8 cellular contexts compared by ENCODE assay signal in genomic region chr3:37862712-37863551, GRCh38. TPM values are rescaled to one million over a fixed set of nuclear protein-coding genes. Genes with fewer than 3 reads are reported as not detected.
DNase-seq lines count a peak whose midpoint lies in the region; ATAC-seq, FAIRE-seq and TF ChIP-seq lines count a peak whose summit lies in the region.

No MANE protein-coding gene starts in this region.

- peak overlapping the region; percentile 79 for H3K27ac Mint-ChIP-seq in Calu3 (ENCODE audit: unreplicated experiment)

- H3K4me2 ChIP-seq in OCI-LY1 (ENCODE audit: low read length) (no peak overlapping the region), H1 (ENCODE audit: insufficient read depth in 1 of 2, low read depth in 2 of 2, low read length in 2 of 2) (peak overlapping the region; percentile 92 to 100)

- peak overlapping the region; percentile 34; the same call in 1 of the 2 replicates for H2BK20ac ChIP-seq in H1 (ENCODE audit: low read length)

- H4K8ac ChIP-seq in H1 (ENCODE audit: extremely low read depth, insufficient read depth, low read length), result no peak overlapping the region

- no peaks in the 10 kb centered on the region for H3K79me2 ChIP-seq in OCI-LY1 (ENCODE audit: insufficient read depth, low read length)
- H3K79me2 ChIP-seq in H1 (ENCODE audit: control insufficient read depth in 1 of 2, insufficient read depth in 2 of 2, low read length in 2 of 2), result peaks cover 4 to 51% of the 10 kb centered on the region in 2 experiments

- no peak for ATAC-seq in GM21723 (IDR thresholded peaks at IDR 0.05; ENCODE audit: unreplicated experiment)
- ATAC-seq in GM19463 (IDR thresholded peaks at IDR 0.05; ENCODE audit: unreplicated experiment), result no peak

- H3K79me1 ChIP-seq in H1 (ENCODE audit: low read depth, low read length), result no peaks in the 10 kb centered on the region; the same call in 1 of the 2 replicates

- CTCF ChIA-PET in Calu3 (lab: Charles Lee), result interaction anchor here (0.7 kb wide), 1 partner anchor 105 kb away, joined by 3 read pairs; no protein-coding TSS in a partner anchor
- CTCF ChIA-PET in H1 (lab: Charles Lee; ENCODE audit: partially characterized antibody), result interaction anchor here (0.6 to 4.0 kb wide), 9 partner anchors 13 to 798 kb away, joined by 3 to 23 read pairs (median 5); no protein-coding TSS in a partner anchor

- no peaks in the 10 kb centered on the region for H3K9me3 ChIP-seq in OCI-LY1 (ENCODE audit: low read length)
- peaks cover 0 to 5% of the 10 kb centered on the region in 2 experiments; a peak in 1 of 4 replicates for H3K9me3 ChIP-seq in H1 (ENCODE audit: insufficient read depth in 2 of 2, low read depth in 1 of 2, low read length in 1 of 2)
- no peaks in the 10 kb centered on the region for H3K9me3 ChIP-seq in muscle layer of colon (ENCODE audit: low read length)

- no peaks in the 10 kb centered on the region for H3K9me2 ChIP-seq in OCI-LY1 (ENCODE audit: low read depth, low read length)

- H3K23ac ChIP-seq in H1 (ENCODE audit: insufficient read length), result no peak overlapping the region

- H3K18ac ChIP-seq in H1 (ENCODE audit: extremely low read depth, low read length), result peak overlapping the region; percentile 96

- no peaks in the 10 kb centered on the region for H4K20me1 ChIP-seq in OCI-LY1 (ENCODE audit: insufficient read depth, low read length)
- peaks cover 2 to 4% of the 10 kb centered on the region in 2 experiments for H4K20me1 ChIP-seq in H1 (replicated peaks in 1 of 2; ENCODE audit: control insufficient read depth in 1 of 2, insufficient read depth in 2 of 2, low read length in 2 of 2)

- no peak overlapping the region for H3K14ac ChIP-seq in H1 (ENCODE audit: insufficient read length)

- peaks cover 25% of the 10 kb centered on the region for H3K4me1 ChIP-seq in OCI-LY1 (ENCODE audit: insufficient read depth, low read length, severe bottlenecking)
- peaks cover 6 to 15% (median 11%) of the 10 kb centered on the region in 4 experiments for H3K4me1 ChIP-seq in H1 (replicated peaks in 1 of 4; ENCODE audit: control insufficient read depth in 3 of 4, insufficient read depth in 4 of 4, low read length in 3 of 4)
- peaks cover 34% of the 10 kb centered on the region for H3K4me1 ChIP-seq in muscle layer of colon (ENCODE audit: insufficient read depth, low read length)

- no peak overlapping the region for H3K4ac ChIP-seq in H1 (replicated peaks; ENCODE audit: insufficient read length, low read depth, low read length)

- H2AFZ ChIP-seq in OCI-LY1 (ENCODE audit: low read length) (no peak overlapping the region), H1 (ENCODE audit: low read length) (no peak overlapping the region)

- peak overlapping the region; percentile 23 for H3K27ac ChIP-seq in OCI-LY1 (ENCODE audit: low read depth, low read length, poor library complexity, severe bottlenecking)
- H3K27ac ChIP-seq in H1 (ENCODE audit: low read depth, low read length), result no peak overlapping the region
- H3K27ac ChIP-seq in muscle layer of colon (ENCODE audit: low read depth, low read length), result peak overlapping the region; percentile 89

- DNase-seq in Calu3 (peak; percentile 12), H1 (ENCODE audit: low read depth in 1 of 2, low spot score in 2 of 2) (peak in 1 of 2 experiments; percentile 49), NOMO-1 (lab: John Stamatoyannopoulos, UW; ENCODE audit: unreplicated experiment in 2 of 2) (no peak), cerebellar nuclear complex (lab: John Stamatoyannopoulos, UW) (no peak)

- H2AK5ac ChIP-seq in H1 (ENCODE audit: low read depth, low read length), result peak overlapping the region; percentile 7

- no peak for TF ChIP-seq CTCF in Calu3 (IDR thresholded peaks at IDR 0.05; ENCODE audit: unreplicated experiment)
- TF ChIP-seq CTCF in OCI-LY1 (IDR thresholded peaks at IDR 0.05; ENCODE audit: low read length), result no peak
- no peak for TF ChIP-seq CTCF in H1 (IDR thresholded peaks at IDR 0.05; ENCODE audit: control extremely low read depth in 1 of 3, insufficient read depth in 1 of 3, low read depth in 1 of 3, low read length in 3 of 3)

- 67% methylated on average over 8 of the region's 10 CpGs; no CpG with 5 or more reads in 1 of the 2 experiments for WGBS in H1 (ENCODE audit: extremely low coverage in 1 of 2, insufficient coverage in 1 of 2, insufficient read length in 1 of 2, insufficient replicate concordance in 2 of 2, low coverage in 1 of 2, low lambda C conversion rate in 2 of 2, missing lambda C conversion rate in 1 of 2), 2 experiments

- H3K36me3 ChIP-seq in OCI-LY1 (ENCODE audit: insufficient read depth, low read length) (no peaks in the 10 kb centered on the region), H1 (ENCODE audit: control insufficient read depth in 2 of 4, insufficient read depth in 4 of 4, low read length in 3 of 4) (peaks cover 0 to 2% (median 0%) of the 10 kb centered on the region in 4 experiments; a peak in 1 of 8 replicates), muscle layer of colon (ENCODE audit: insufficient read depth, low read length) (no peaks in the 10 kb centered on the region)

- H4K91ac ChIP-seq in H1 (replicated peaks; ENCODE audit: insufficient read length, low read length), result peak overlapping the region; percentile 58

- H3K27me3 ChIP-seq in OCI-LY1 (ENCODE audit: insufficient read depth, low read length), result no peaks in the 10 kb centered on the region
- peaks cover 0 to 10% (median 7%) of the 10 kb centered on the region in 4 experiments; a peak in 4 of 7 replicates for H3K27me3 ChIP-seq in H1 (replicated peaks in 1 of 4; ENCODE audit: control insufficient read depth in 3 of 4, extremely low read depth in 1 of 4, insufficient read depth in 3 of 4, low read length in 3 of 4)
- no peaks in the 10 kb centered on the region for H3K27me3 ChIP-seq in muscle layer of colon (ENCODE audit: control insufficient read depth in 1 of 2, insufficient read depth in 2 of 2, low read length in 2 of 2)

- intact Hi-C loops in Calu3 (cut with micrococcal nuclease; ENCODE audit: unreplicated experiment), result no loop called here

- POLR2A ChIA-PET in H1 (lab: Charles Lee; ENCODE audit: partially characterized antibody), result interaction anchor here (2.1 kb wide), 1 partner anchor 12 kb away, joined by 6 read pairs; no protein-coding TSS in a partner anchor

- peaks cover 32% of the 10 kb centered on the region for H3K36me3 Mint-ChIP-seq in Calu3 (ENCODE audit: insufficient read depth, unreplicated experiment)

- peak overlapping the region; percentile 52 for H2BK120ac ChIP-seq in H1 (replicated peaks; ENCODE audit: low read depth, low read length)

- H2BK15ac ChIP-seq in H1 (ENCODE audit: low read length), result peak overlapping the region; percentile 93; the same call in 1 of the 2 replicates

- no peak for TF ChIP-seq EP300 in H1 (IDR thresholded peaks at IDR 0.05; ENCODE audit: borderline replicate concordance in 1 of 2, low read depth in 2 of 2, low read length in 2 of 2)

- no TSS peak for BruUV-seq in Calu3 (replicated peaks; lab: Mats Ljungman, UMichigan)

- H3K4me1 Mint-ChIP-seq in Calu3 (ENCODE audit: low read depth, unreplicated experiment), result peaks cover 42% of the 10 kb centered on the region

- H4K5ac ChIP-seq in H1 (ENCODE audit: insufficient read length, low read depth, low read length), result no peak overlapping the region

- peak overlapping the region; percentile 95 for H3K4me3 Mint-ChIP-seq in Calu3 (ENCODE audit: low read depth, unreplicated experiment)

- no peaks in the 10 kb centered on the region for H3K9me3 Mint-ChIP-seq in Calu3 (ENCODE audit: low read depth, unreplicated experiment)

- peaks cover 14% of the 10 kb centered on the region for H3K23me2 ChIP-seq in H1 (ENCODE audit: low read depth, low read length)

- no peak for TF ChIP-seq POLR2A in H1 (IDR thresholded peaks at IDR 0.05; ENCODE audit: control extremely low read depth in 1 of 2, low read depth in 2 of 2, low read length in 2 of 2)

- H3K4me3 ChIP-seq in OCI-LY1 (ENCODE audit: low read depth, low read length, poor library complexity, severe bottlenecking) (no peak overlapping the region), H1 (ENCODE audit: extremely low read depth in 1 of 4, insufficient read depth in 2 of 4, low read depth in 3 of 4, low read length in 4 of 4) (peak overlapping the region; percentile 61 to 94 (median 78)), muscle layer of colon (ENCODE audit: low read depth in 1 of 2, low read length in 2 of 2) (peak overlapping the region; percentile 73 to 97)

- H2BK12ac ChIP-seq in H1 (ENCODE audit: low read depth, low read length), result peak overlapping the region; percentile 82; the same call in 1 of the 2 replicates

- TF ChIP-seq RAD21 in H1 (IDR thresholded peaks at IDR 0.05 in 1 of 2, conservative IDR thresholded peaks at IDR 0.05 in 1 of 2; ENCODE audit: low read depth in 2 of 2, low read length in 2 of 2), result no peak

- H3K9ac ChIP-seq in OCI-LY1 (ENCODE audit: low read length) (no peak overlapping the region; the same call in 1 of the 2 replicates), H1 (replicated peaks in 1 of 4; ENCODE audit: extremely low read depth in 1 of 4, low read depth in 3 of 4, low read length in 3 of 4) (peak overlapping the region in 3 of 4 experiments; percentile 14 to 70 (median 27); a peak in 3 of 7 replicates), muscle layer of colon (ENCODE audit: low read length) (peak overlapping the region; percentile 54)

- H3K56ac ChIP-seq in H1 (replicated peaks; ENCODE audit: insufficient read length, low read depth, low read length), result no peak overlapping the region

- H3K27me3 Mint-ChIP-seq in Calu3 (ENCODE audit: unreplicated experiment), result no peaks in the 10 kb centered on the region

- no peak for FAIRE-seq in H1 (lab: Jason Lieb, UNC)

- no peaks in the 10 kb centered on the region for H3F3A ChIP-seq in OCI-LY1 (ENCODE audit: insufficient read depth, low read length)

- H2BK5ac ChIP-seq in H1 (ENCODE audit: low read depth, low read length), result peak overlapping the region; percentile 37; the same call in 1 of the 2 replicates

TF ChIP-seq in H1, 55 proteins besides CTCF, POLR2A, EP300 and RAD21:
- no peak for TF ChIP-seq YY1 (IDR thresholded peaks at IDR 0.05; ENCODE audit: low read depth, low read length)
- peak; percentile 22 for TF ChIP-seq EZH2 (IDR thresholded peaks at IDR 0.05; ENCODE audit: low read depth, low read length, severe bottlenecking)

RNA-seq across cellular contexts. Expression of gene CTDSPL, which starts 1.3 kb away (rescaled TPM):
- 55.2 and 81.9 TPM in 2 replicates for total RNA-seq in Calu3 (2022)
- 42.2 and 42.8 TPM in 2 replicates for total RNA-seq in H1 (2021; fragmentation: NEBNext Ultra II Directional; extraction: Animal tissue kit (Norgen Biotek cat#: 25700))
- 19.6 and 20.3 TPM in 2 replicates for polyA plus RNA-seq in H1 (2011; rRNA removed)
- polyA plus RNA-seq in H1 (2011; cell fraction: cytosol; rRNA removed), result 22.2 TPM
- polyA plus RNA-seq in H1 (2011; cell fraction: nucleus; rRNA removed), result 20.5 TPM
- polyA plus RNA-seq in H1 (2012, experiment 1 of 2), result 25.2 to 32.1 TPM (median 28.0 TPM) in 4 replicates
- polyA plus RNA-seq in H1 (2012, experiment 2 of 2), result 14.3 TPM
- polyA plus RNA-seq in H1 (2013, experiment 1 of 2), result 19.7 TPM
- polyA plus RNA-seq in H1 (2013, experiment 2 of 2), result 20.6 TPM
- 45.2 and 57.2 TPM in 2 replicates for polyA minus RNA-seq in H1 (2011; rRNA and poly(A)+ RNA removed)
- 26.3 TPM for polyA minus RNA-seq in H1 (2011; cell fraction: cytosol; rRNA and poly(A)+ RNA removed)
- 14.2 TPM for polyA minus RNA-seq in H1 (2011; cell fraction: nucleus; rRNA and poly(A)+ RNA removed)
